ENCODE assay signal across 11 cellular contexts in genomic region chr17:28738680-28739384, GRCh38.
DNase-seq lines count a peak whose midpoint lies in the region; ATAC-seq lines count a peak whose summit lies in the region.
"Had no signal": no experiment of that assay in that cellular context is flagged by ENCODE, and none has a peak within 500 bp of the region (broad histone marks: within the 10 kb centered on the region; RNA-seq: fewer than 3 reads in every experiment).

No MANE protein-coding gene starts in this region.

- H3K36me3 Mint-ChIP-seq in T-helper 2 cell treated with Interferon-gamma antibody and Interleukin-4, amounts not matched to agents 5 μg/mL and 100 μg/mL, for 36 hours (ENCODE audit: low read depth) = peaks cover 15% of the 10 kb centered on the region

- peak overlapping the region; percentile 46 for H3K27ac Mint-ChIP-seq in T-helper 2 cell treated with Interferon-gamma antibody and Interleukin-4, amounts not matched to agents 5 μg/mL and 100 μg/mL, for 36 hours
- H3K27ac Mint-ChIP-seq in stimulated activated naive CD8-positive, alpha-beta T cell treated with anti-CD3 and anti-CD28 coated beads, Interleukin-15, amount 100 ng/mL, for 72 hours = peak overlapping the region; percentile 27 to 94

- peak; percentile 56 for DNase-seq in activated gamma-delta T cell treated with anti-CD3 and anti-CD28 coated beads, Interleukin-2, amount 50 U/mL, for 16 hours (ENCODE audit: low read depth)
- DNase-seq in activated gamma-delta T cell (lab: John Stamatoyannopoulos, UW) = no peak
- DNase-seq in T-helper 2 cell treated with Interferon-gamma antibody and Interleukin-4, amounts not matched to agents 5 μg/mL and 100 μg/mL, for 36 hours (ENCODE audit: low spot score) = peak; percentile 27
- DNase-seq in effector memory CD4-positive, alpha-beta T cell = peak; percentile 32 to 51 (median 48)
- peak in 1 of 2 donors; percentile 68 for DNase-seq in stimulated activated naive CD8-positive, alpha-beta T cell treated with anti-CD3 and anti-CD28 coated beads, Interleukin-15, amount 100 ng/mL, for 72 hours
- no peak for DNase-seq in NCI-H1694 treated with DMSO at 0.1 percent for 48 hours (lab: John Stamatoyannopoulos, UW)
- no peak for DNase-seq in hippocampal formation (lab: John Stamatoyannopoulos, UW)
- DNase-seq: cerebellar nuclear complex, occipital lobe, SW 1271 had no signal

- H3K4me1 Mint-ChIP-seq in T-helper 2 cell treated with Interferon-gamma antibody and Interleukin-4, amounts not matched to agents 5 μg/mL and 100 μg/mL, for 36 hours (ENCODE audit: low read depth) = peaks cover 18% of the 10 kb centered on the region
- H3K4me1 Mint-ChIP-seq in stimulated activated naive CD8-positive, alpha-beta T cell treated with anti-CD3 and anti-CD28 coated beads, Interleukin-15, amount 100 ng/mL, for 72 hours = peaks cover 88% of the 10 kb centered on the region

- peaks cover 3% of the 10 kb centered on the region for H3K9me3 Mint-ChIP-seq in T-helper 2 cell treated with Interferon-gamma antibody and Interleukin-4, amounts not matched to agents 5 μg/mL and 100 μg/mL, for 36 hours
- H3K9me3 Mint-ChIP-seq in stimulated activated naive CD8-positive, alpha-beta T cell treated with anti-CD3 and anti-CD28 coated beads, Interleukin-15, amount 100 ng/mL, for 72 hours = peaks cover 0 to 6% of the 10 kb centered on the region in 2 donors

- H3K27ac ChIP-seq in effector memory CD4-positive, alpha-beta T cell (ENCODE audit: insufficient read depth, low read length, poor library complexity, severe bottlenecking) = no peak overlapping the region

- no peak overlapping the region for H3K4me3 ChIP-seq in effector memory CD4-positive, alpha-beta T cell (ENCODE audit: insufficient read depth, low read depth, low read length, poor library complexity, severe bottlenecking)

- no peak overlapping the region for H3K4me3 Mint-ChIP-seq in T-helper 2 cell treated with Interferon-gamma antibody and Interleukin-4, amounts not matched to agents 5 μg/mL and 100 μg/mL, for 36 hours
- peak overlapping the region; percentile 82 to 83 for H3K4me3 Mint-ChIP-seq in stimulated activated naive CD8-positive, alpha-beta T cell treated with anti-CD3 and anti-CD28 coated beads, Interleukin-15, amount 100 ng/mL, for 72 hours

- H3K27me3 ChIP-seq in effector memory CD4-positive, alpha-beta T cell (replicated peaks; ENCODE audit: control insufficient read depth, insufficient read depth, low read length, poor library complexity, severe bottlenecking) = no peaks in the 10 kb centered on the region

- H3K9me3 ChIP-seq in effector memory CD4-positive, alpha-beta T cell (ENCODE audit: control insufficient read depth, low read length) = no peaks in the 10 kb centered on the region

- ATAC-seq in stimulated activated naive CD8-positive, alpha-beta T cell treated with anti-CD3 and anti-CD28 coated beads, Interleukin-15, amount 100 ng/mL, for 72 hours = peak; percentile 77
- ATAC-seq in HG03378 (IDR thresholded peaks at IDR 0.05; ENCODE audit: unreplicated experiment) = no peak

- H3K4me1 ChIP-seq in effector memory CD4-positive, alpha-beta T cell (ENCODE audit: control insufficient read depth, insufficient read depth, low read length, poor library complexity, severe bottlenecking) = peaks cover 17% of the 10 kb centered on the region

- no peaks in the 10 kb centered on the region for H3K27me3 Mint-ChIP-seq in T-helper 2 cell treated with Interferon-gamma antibody and Interleukin-4, amounts not matched to agents 5 μg/mL and 100 μg/mL, for 36 hours (ENCODE audit: low read depth)
- H3K27me3 Mint-ChIP-seq in stimulated activated naive CD8-positive, alpha-beta T cell treated with anti-CD3 and anti-CD28 coated beads, Interleukin-15, amount 100 ng/mL, for 72 hours = no peaks in the 10 kb centered on the region

- no peaks in the 10 kb centered on the region for H3K36me3 ChIP-seq in effector memory CD4-positive, alpha-beta T cell (ENCODE audit: control insufficient read depth, insufficient read depth, low read length)

Comparison
In these comparisons a context has a peak if more than half of its experiments do, and no peak if none do; other contexts are left out.
1. DNase-seq: peak in activated gamma-delta T cell treated with anti-CD3 and anti-CD28 coated beads, Interleukin-2, amount 50 U/mL, for 16 hours (single experiment), T-helper 2 cell treated with Interferon-gamma antibody and Interleukin-4, amounts not matched to agents 5 μg/mL and 100 μg/mL, for 36 hours (single experiment) and effector memory CD4-positive, alpha-beta T cell (3 of 3); none in activated gamma-delta T cell (single experiment), NCI-H1694 treated with DMSO at 0.1 percent for 48 hours (single experiment) and hippocampal formation (0 of 2).